In the genomic region with DNA sequence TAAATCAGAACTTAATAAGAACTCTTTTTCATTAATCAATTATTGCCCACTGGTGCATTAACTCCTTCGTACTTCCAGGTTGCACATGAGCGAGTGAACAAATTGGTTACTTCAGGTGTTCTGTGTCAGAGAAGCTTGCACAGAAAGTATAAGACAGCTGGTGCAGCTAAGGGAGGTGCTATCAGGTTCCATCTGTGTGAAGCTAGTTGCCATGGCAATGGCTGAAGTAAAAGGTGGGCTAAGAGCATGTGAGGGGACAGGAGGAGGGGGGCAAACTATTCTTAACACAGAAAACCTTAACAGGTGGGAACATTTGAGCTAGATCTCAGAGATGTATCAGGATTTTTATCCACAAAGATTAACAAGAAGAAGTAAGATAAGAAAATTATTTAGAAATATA, we compare ENCODE assay signal across 22 cellular contexts.
"Had no signal": no experiment of that assay in that cellular context is flagged by ENCODE, and none has a peak within 500 bp of the region (broad histone marks: within the 10 kb centered on the region; RNA-seq: fewer than 3 reads in every experiment).

No MANE protein-coding gene starts in this region.

- H3K4me1 ChIP-seq: colonic mucosa, esophagus muscularis mucosa, pancreas, psoas muscle, right atrium auricular region, upper lobe of left lung had no signal

- H3K36me3 ChIP-seq: colonic mucosa, esophagus muscularis mucosa, pancreas, right atrium auricular region, upper lobe of left lung had no signal

- H3K4me3 ChIP-seq: colonic mucosa, dorsolateral prefrontal cortex, esophagus muscularis mucosa, pancreas, psoas muscle, right atrium auricular region, upper lobe of left lung had no signal

- H3K27ac ChIP-seq: colonic mucosa, dorsolateral prefrontal cortex, esophagus muscularis mucosa, pancreas, psoas muscle, right atrium auricular region, upper lobe of left lung, VCaP had no signal

- DNase-seq: activated CD4-positive, alpha-beta T cell treated with anti-CD3 and anti-CD28 coated beads, Interleukin-2, amount 10 ng/mL, durations not matched to agents 7 days and 5 days; activated CD4-positive, CD25-positive, alpha-beta regulatory T cell treated with anti-CD3 and anti-CD28 coated beads, Interleukin-2, amount 50 U/mL, for 72 hours; activated CD8-positive, alpha-beta memory T cell treated with anti-CD3 and anti-CD28 coated beads, Interleukin-2, amount 10 ng/mL, durations not matched to agents 7 days and 5 days; activated CD8-positive, alpha-beta T cell treated with anti-CD3 and anti-CD28 coated beads for 36 hours; activated effector memory CD4-positive, alpha-beta T cell treated with anti-CD3 and anti-CD28 coated beads, Interleukin-2, amount 50 U/mL, for 16 hours; activated naive CD4-positive, alpha-beta T cell treated with anti-CD3 and anti-CD28 coated beads, Interleukin-2, amount 10 ng/mL, durations not matched to agents 7 days and 5 days; activated T-cell treated with anti-CD3 and anti-CD28 coated beads for 4 hours; amygdala; colonic mucosa; dorsolateral prefrontal cortex; hypothalamus; left ventricle myocardium superior; mammary epithelial cell; pancreas; psoas muscle; stimulated activated CD4-positive, alpha-beta T cell treated with anti-CD3 and anti-CD28 coated beads, Interleukin-4, amount 100 ng/mL, for 24 hours; stimulated activated naive CD8-positive, alpha-beta T cell treated with anti-CD3 and anti-CD28 coated beads, Interleukin-15, Interleukin-2, amounts not matched to agents 100 U/mL and 50 U/mL, for 24 hours; upper lobe of left lung had no signal

- H3K27me3 ChIP-seq: colonic mucosa, dorsolateral prefrontal cortex, esophagus muscularis mucosa, pancreas, right atrium auricular region, upper lobe of left lung had no signal

- H3K9me3 ChIP-seq: colonic mucosa, esophagus muscularis mucosa, pancreas, psoas muscle, right atrium auricular region, upper lobe of left lung had no signal

- ATAC-seq: activated CD8-positive, alpha-beta memory T cell treated with anti-CD3 and anti-CD28 coated beads, Interleukin-2, amount 10 ng/mL, durations not matched to agents 7 days and 5 days; activated CD8-positive, alpha-beta T cell treated with anti-CD3 and anti-CD28 coated beads for 36 hours; left ventricle myocardium superior; natural killer cell treated with Interleukin-12 subunit alpha and Interleukin-12 subunit beta and Interleukin-15 and Interleukin-18, amount 100 ng/mL, for 72 hours; pancreas; psoas muscle; stimulated activated naive CD8-positive, alpha-beta T cell treated with anti-CD3 and anti-CD28 coated beads, Interleukin-15, Interleukin-2, amounts not matched to agents 100 U/mL and 50 U/mL, for 24 hours had no signal
